1 cellular context compared by ENCODE assay signal in the genomic region with DNA sequence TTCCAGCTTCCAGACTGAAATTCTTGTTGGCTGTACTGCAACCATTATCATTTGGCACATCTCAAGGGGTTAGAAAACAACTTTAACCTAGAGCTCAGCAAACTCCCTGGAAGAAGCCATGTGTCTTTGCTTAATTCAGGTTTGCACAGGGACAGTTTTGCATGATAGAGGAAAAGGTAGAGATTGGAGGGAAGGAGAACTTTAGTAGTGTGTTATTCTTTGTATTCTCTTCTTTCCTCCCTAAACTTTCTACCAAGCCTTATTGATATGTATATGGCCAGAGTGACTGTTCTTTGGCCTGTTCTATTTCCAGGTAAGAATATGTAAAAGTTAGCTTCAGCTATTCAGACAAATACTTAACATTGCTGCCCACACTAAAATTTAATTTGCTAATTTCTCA.
TF ChIP-seq lines count a peak whose summit lies in the region.

No MANE protein-coding gene starts in this region.

TF ChIP-seq in H1, 55 proteins besides CTCF, POLR2A, EP300 and RAD21:
- TF ChIP-seq NANOG (IDR thresholded peaks at IDR 0.05; ENCODE audit: insufficient read depth, low read depth, low read length, poor library complexity, severe bottlenecking) = no peak
- TF ChIP-seq, protein P1, sequence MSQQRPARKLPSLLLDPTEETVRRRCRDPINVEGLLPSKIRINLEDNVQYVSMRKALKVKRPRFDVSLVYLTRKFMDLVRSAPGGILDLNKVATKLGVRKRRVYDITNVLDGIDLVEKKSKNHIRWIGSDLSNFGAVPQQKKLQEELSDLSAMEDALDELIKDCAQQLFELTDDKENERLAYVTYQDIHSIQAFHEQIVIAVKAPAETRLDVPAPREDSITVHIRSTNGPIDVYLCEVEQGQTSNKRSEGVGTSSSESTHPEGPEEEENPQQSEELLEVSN (IDR thresholded peaks at IDR 0.05) = peak; percentile 59; the same call in 1 of the 2 replicates
